In genomic region chr2:188665196-188665595, GRCh38 we compare ENCODE assay signal across 20 cellular contexts.
DNase-seq lines count a peak whose midpoint lies in the region; ATAC-seq and TF ChIP-seq lines count a peak whose summit lies in the region.
"Had no signal": no experiment of that assay in that cellular context is flagged by ENCODE, and none has a peak within 500 bp of the region (broad histone marks: within the 10 kb centered on the region; RNA-seq: fewer than 3 reads in every experiment).

No MANE protein-coding gene starts in this region.

- no peak overlapping the region for H3K4me3 ChIP-seq in SK-N-MC
- no peak overlapping the region for H3K4me3 ChIP-seq in osteoblast (ENCODE audit: insufficient read depth, low read length)
- H3K4me3 ChIP-seq: body of pancreas, vagina had no signal

- DNase-seq in AG20443 (ENCODE audit: low spot score), result peak; percentile 40
- DNase-seq in SK-N-MC (ENCODE audit: low read depth, low spot score), result no peak
- DNase-seq in fibroblast of peridontal ligament (ENCODE audit: extremely low read depth), result peak; percentile 64
- peak; percentile 72 for DNase-seq in osteoblast (ENCODE audit: insufficient read length, low spot score, missing footprints)
- DNase-seq in glutamatergic neuron, result no peak
- DNase-seq in GM13976 (ENCODE audit: low spot score), result no peak
- no peak for DNase-seq in T-helper 1 cell
- DNase-seq: activated gamma-delta T cell; body of pancreas; dermis blood vessel endothelial cell; hypothalamus; midbrain; NCI-H187 treated with DMSO at 0.1 percent for 48 hours; NCI-H510A treated with DMSO at 0.1 percent for 48 hours; nucleus accumbens; SHP77 treated with DMSO at 0.1 percent for 48 hours; stimulated activated CD4-positive, alpha-beta T cell treated with anti-CD3 and anti-CD28 coated beads, Interleukin-2, amount 100 ng/mL, for 24 hours; T1000 had no signal

- H3K9me3 Mint-ChIP-seq in glutamatergic neuron (ENCODE audit: unreplicated experiment), result no peaks in the 10 kb centered on the region

- H3K4me1 ChIP-seq in osteoblast (ENCODE audit: insufficient read depth, low read length), result peaks cover 12% of the 10 kb centered on the region
- H3K4me1 ChIP-seq: body of pancreas, vagina had no signal

- no peak overlapping the region for H3K4me3 Mint-ChIP-seq in glutamatergic neuron (ENCODE audit: unreplicated experiment)

- H3K36me3 ChIP-seq in SK-N-MC (ENCODE audit: insufficient read depth, low read length) (no peaks in the 10 kb centered on the region), osteoblast (ENCODE audit: insufficient read depth, low read length) (no peaks in the 10 kb centered on the region)
- H3K36me3 ChIP-seq: vagina had no signal

- H3K79me2 ChIP-seq in osteoblast (ENCODE audit: insufficient read depth, low read length), result no peaks in the 10 kb centered on the region

- H3K27ac ChIP-seq in SK-N-MC, result 0 out of 2 replicates have a peak overlapping the region, but pooled peaks have one; percentile 23
- H3K27ac ChIP-seq in osteoblast (ENCODE audit: low read depth, low read length), result no peak overlapping the region
- H3K27ac ChIP-seq: body of pancreas, vagina had no signal

- no peaks in the 10 kb centered on the region for H3K4me1 Mint-ChIP-seq in glutamatergic neuron (ENCODE audit: low read depth, unreplicated experiment)

- H3K36me3 Mint-ChIP-seq in glutamatergic neuron (ENCODE audit: unreplicated experiment), result no peaks in the 10 kb centered on the region

- in situ Hi-C loops in GM13976 (cut with MboI; ENCODE audit: low sequenced_read_pairs, unreplicated experiment), result no loop called here

- peak overlapping the region; percentile 67 for H3K4me2 ChIP-seq in osteoblast (ENCODE audit: insufficient read depth, low read length)

- H4K20me1 ChIP-seq in osteoblast (ENCODE audit: insufficient read depth, low read length), result no peaks in the 10 kb centered on the region

- TF ChIP-seq CTCF in osteoblast (IDR thresholded peaks at IDR 0.05; ENCODE audit: extremely low read depth, low read depth, low read length) (no peak), glutamatergic neuron (IDR thresholded peaks at IDR 0.05; ENCODE audit: partially characterized antibody, unreplicated experiment) (no peak), GM13976 (IDR thresholded peaks at IDR 0.05; ENCODE audit: borderline replicate concordance, control extremely low read depth, extremely low read depth, insufficient read depth, missing control alignments) (no peak)

- no peaks in the 10 kb centered on the region for H3K27me3 ChIP-seq in osteoblast (ENCODE audit: insufficient read depth, low read length)
- H3K27me3 ChIP-seq: body of pancreas, vagina had no signal

- no peaks in the 10 kb centered on the region for H3K27me3 Mint-ChIP-seq in glutamatergic neuron (ENCODE audit: unreplicated experiment)

- H3K9me3 ChIP-seq in SK-N-MC (ENCODE audit: low read depth, low read length) (no peaks in the 10 kb centered on the region), osteoblast (ENCODE audit: low read depth, low read length) (no peaks in the 10 kb centered on the region)
- H3K9me3 ChIP-seq: body of pancreas, vagina had no signal

- no peak overlapping the region for H3K9ac ChIP-seq in SK-N-MC (ENCODE audit: insufficient read length)

- no peak overlapping the region for H3K27ac Mint-ChIP-seq in glutamatergic neuron (ENCODE audit: unreplicated experiment)

- peak overlapping the region; percentile 21 for H2AFZ ChIP-seq in osteoblast (ENCODE audit: low read length)

- ATAC-seq in HG03025 (IDR thresholded peaks at IDR 0.05; ENCODE audit: low FRiP score, unreplicated experiment), result no peak
- ATAC-seq: body of pancreas had no signal

Comparison
In these comparisons a context has a peak if more than half of its experiments do, and no peak if none do; other contexts are left out.
1. DNase-seq: peak in AG20443 (single experiment), fibroblast of peridontal ligament (single experiment) and osteoblast (single experiment); none in SK-N-MC (single experiment), glutamatergic neuron (single experiment), GM13976 (single experiment) and T-helper 1 cell (0 of 5).